Comparison of ENCODE assay signal across 1 cellular context in the genomic region with DNA sequence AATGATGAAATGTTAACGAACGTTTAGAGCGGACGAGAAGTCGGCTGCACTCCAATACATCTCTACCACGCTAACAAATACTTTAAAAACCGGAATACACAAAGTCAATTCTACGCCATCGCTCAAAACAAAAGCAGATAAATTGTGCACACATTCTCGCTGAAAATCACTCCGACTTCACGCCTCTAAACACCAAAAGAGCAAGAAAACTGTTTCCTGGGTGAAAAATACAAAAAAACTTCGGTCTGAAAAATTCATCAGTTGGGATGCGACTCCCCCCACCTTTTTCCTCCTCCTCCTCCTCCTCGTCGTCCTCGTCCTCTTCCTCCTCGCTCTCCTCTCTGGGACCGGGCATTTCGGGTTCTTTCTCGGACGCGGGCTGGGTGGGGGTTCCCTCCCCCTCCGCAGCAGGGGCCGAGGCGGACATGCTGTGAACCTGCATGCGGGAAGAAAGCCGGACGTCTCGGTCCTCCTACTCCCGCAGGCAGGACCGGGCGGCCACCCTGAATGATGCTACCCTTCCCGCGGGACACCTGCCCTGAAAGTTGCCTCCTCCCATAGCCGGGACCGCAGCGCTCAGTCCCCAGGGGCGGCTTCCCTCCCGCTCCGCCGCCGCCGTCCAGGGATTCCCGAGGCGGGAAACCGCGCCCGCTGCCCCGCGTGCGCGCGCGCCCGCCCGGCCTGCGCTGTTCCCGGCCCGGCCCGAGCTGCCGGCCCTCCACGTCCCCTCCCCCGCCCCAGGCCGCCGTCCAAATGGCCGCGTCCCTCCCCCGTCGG.
A peak's percentile ranks its signal among the peaks of the same experiment; 100 is the strongest.
TF ChIP-seq lines count a peak whose summit lies in the region.

No MANE protein-coding gene starts in this region.

TF ChIP-seq in K562, 482 proteins besides CTCF, POLR2A, EP300 and RAD21 (continued from another document):
- TF ChIP-seq ZNF197 (CRISPR knock-in tag; IDR thresholded peaks at IDR 0.05; ENCODE audit: low read depth) (0 out of 2 replicates have a peak, but pooled peaks have one; percentile 31), HOXB6 (CRISPR knock-in tag; IDR thresholded peaks at IDR 0.05; ENCODE audit: borderline replicate concordance) (no peak), NCOA1 (IDR thresholded peaks at IDR 0.05; ENCODE audit: low read depth) (no peak), ZNF766 (CRISPR knock-in tag; conservative IDR thresholded peaks at IDR 0.05) (no peak), ZNF589 (CRISPR knock-in tag; IDR thresholded peaks at IDR 0.05; ENCODE audit: low read depth) (no peak), MXI1 (IDR thresholded peaks at IDR 0.05; ENCODE audit: low read depth, low read length) (no peak), NONO (IDR thresholded peaks at IDR 0.05; ENCODE audit: low read depth in 2 of 2, low read length in 1 of 2) (peak; percentile 6 to 10; a peak in 1 of 4 replicates), SAP30 (IDR thresholded peaks at IDR 0.05; ENCODE audit: borderline replicate concordance, insufficient read depth, low read depth, low read length, poor library complexity, severe bottlenecking) (peak; percentile 33), RBM34 (IDR thresholded peaks at IDR 0.05; ENCODE audit: borderline replicate concordance, insufficient read depth, low read length) (no peak), HMG20B (CRISPR knock-in tag; IDR thresholded peaks at IDR 0.05) (no peak), FOS (IDR thresholded peaks at IDR 0.05; ENCODE audit: extremely low read depth, insufficient read length) (no peak), CBFA2T3 (IDR thresholded peaks at IDR 0.05) (no peak), NELFE (IDR thresholded peaks at IDR 0.05; ENCODE audit: insufficient read depth, insufficient read length) (no peak), FIP1L1 (IDR thresholded peaks at IDR 0.05; ENCODE audit: low read depth, low read length, poor library complexity, severe bottlenecking) (peak; percentile 8), LEF1 (IDR thresholded peaks at IDR 0.05) (no peak; the same call in 1 of the 2 replicates), CBX5 (IDR thresholded peaks at IDR 0.05; ENCODE audit: borderline replicate concordance, low read depth) (0 out of 2 replicates have a peak, but pooled peaks have one; percentile 12), HDAC1 (IDR thresholded peaks at IDR 0.05) (no peak), SIRT6 (IDR thresholded peaks at IDR 0.05; ENCODE audit: low read depth, low read length) (no peak), ARID1B (IDR thresholded peaks at IDR 0.05) (no peak), ZBTB1 (CRISPR knock-in tag; IDR thresholded peaks at IDR 0.05; ENCODE audit: borderline replicate concordance, low read depth) (no peak), GATAD2B (IDR thresholded peaks at IDR 0.05; ENCODE audit: borderline replicate concordance) (0 out of 2 replicates have a peak, but pooled peaks have one; percentile 31)
- TF ChIP-seq, protein P1, sequence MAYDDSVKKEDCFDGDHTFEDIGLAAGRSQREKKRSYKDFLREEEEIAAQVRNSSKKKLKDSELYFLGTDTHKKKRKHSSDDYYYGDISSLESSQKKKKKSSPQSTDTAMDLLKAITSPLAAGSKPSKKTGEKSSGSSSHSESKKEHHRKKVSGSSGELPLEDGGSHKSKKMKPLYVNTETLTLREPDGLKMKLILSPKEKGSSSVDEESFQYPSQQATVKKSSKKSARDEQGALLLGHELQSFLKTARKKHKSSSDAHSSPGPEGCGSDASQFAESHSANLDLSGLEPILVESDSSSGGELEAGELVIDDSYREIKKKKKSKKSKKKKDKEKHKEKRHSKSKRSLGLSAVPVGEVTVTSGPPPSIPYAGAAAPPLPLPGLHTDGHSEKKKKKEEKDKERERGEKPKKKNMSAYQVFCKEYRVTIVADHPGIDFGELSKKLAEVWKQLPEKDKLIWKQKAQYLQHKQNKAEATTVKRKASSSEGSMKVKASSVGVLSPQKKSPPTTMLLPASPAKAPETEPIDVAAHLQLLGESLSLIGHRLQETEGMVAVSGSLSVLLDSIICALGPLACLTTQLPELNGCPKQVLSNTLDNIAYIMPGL (CRISPR knock-in tag; IDR thresholded peaks at IDR 0.05), result no peak
- TF ChIP-seq, protein P2, sequence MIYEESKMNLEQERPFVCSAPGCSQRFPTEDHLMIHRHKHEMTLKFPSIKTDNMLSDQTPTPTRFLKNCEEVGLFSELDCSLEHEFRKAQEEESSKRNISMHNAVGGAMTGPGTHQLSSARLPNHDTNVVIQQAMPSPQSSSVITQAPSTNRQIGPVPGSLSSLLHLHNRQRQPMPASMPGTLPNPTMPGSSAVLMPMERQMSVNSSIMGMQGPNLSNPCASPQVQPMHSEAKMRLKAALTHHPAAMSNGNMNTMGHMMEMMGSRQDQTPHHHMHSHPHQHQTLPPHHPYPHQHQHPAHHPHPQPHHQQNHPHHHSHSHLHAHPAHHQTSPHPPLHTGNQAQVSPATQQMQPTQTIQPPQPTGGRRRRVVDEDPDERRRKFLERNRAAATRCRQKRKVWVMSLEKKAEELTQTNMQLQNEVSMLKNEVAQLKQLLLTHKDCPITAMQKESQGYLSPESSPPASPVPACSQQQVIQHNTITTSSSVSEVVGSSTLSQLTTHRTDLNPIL (CRISPR knock-in tag; IDR thresholded peaks at IDR 0.05), result no peak
- TF ChIP-seq, protein P3, sequence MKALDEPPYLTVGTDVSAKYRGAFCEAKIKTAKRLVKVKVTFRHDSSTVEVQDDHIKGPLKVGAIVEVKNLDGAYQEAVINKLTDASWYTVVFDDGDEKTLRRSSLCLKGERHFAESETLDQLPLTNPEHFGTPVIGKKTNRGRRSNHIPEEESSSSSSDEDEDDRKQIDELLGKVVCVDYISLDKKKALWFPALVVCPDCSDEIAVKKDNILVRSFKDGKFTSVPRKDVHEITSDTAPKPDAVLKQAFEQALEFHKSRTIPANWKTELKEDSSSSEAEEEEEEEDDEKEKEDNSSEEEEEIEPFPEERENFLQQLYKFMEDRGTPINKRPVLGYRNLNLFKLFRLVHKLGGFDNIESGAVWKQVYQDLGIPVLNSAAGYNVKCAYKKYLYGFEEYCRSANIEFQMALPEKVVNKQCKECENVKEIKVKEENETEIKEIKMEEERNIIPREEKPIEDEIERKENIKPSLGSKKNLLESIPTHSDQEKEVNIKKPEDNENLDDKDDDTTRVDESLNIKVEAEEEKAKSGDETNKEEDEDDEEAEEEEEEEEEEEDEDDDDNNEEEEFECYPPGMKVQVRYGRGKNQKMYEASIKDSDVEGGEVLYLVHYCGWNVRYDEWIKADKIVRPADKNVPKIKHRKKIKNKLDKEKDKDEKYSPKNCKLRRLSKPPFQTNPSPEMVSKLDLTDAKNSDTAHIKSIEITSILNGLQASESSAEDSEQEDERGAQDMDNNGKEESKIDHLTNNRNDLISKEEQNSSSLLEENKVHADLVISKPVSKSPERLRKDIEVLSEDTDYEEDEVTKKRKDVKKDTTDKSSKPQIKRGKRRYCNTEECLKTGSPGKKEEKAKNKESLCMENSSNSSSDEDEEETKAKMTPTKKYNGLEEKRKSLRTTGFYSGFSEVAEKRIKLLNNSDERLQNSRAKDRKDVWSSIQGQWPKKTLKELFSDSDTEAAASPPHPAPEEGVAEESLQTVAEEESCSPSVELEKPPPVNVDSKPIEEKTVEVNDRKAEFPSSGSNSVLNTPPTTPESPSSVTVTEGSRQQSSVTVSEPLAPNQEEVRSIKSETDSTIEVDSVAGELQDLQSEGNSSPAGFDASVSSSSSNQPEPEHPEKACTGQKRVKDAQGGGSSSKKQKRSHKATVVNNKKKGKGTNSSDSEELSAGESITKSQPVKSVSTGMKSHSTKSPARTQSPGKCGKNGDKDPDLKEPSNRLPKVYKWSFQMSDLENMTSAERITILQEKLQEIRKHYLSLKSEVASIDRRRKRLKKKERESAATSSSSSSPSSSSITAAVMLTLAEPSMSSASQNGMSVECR (CRISPR knock-in tag; IDR thresholded peaks at IDR 0.05), result peak; percentile 80; the same call in 1 of the 2 replicates
- TF ChIP-seq, protein P4, sequence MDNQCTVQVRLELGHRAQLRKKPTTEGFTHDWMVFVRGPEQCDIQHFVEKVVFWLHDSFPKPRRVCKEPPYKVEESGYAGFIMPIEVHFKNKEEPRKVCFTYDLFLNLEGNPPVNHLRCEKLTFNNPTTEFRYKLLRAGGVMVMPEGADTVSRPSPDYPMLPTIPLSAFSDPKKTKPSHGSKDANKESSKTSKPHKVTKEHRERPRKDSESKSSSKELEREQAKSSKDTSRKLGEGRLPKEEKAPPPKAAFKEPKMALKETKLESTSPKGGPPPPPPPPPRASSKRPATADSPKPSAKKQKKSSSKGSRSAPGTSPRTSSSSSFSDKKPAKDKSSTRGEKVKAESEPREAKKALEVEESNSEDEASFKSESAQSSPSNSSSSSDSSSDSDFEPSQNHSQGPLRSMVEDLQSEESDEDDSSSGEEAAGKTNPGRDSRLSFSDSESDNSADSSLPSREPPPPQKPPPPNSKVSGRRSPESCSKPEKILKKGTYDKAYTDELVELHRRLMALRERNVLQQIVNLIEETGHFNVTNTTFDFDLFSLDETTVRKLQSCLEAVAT (IDR thresholded peaks at IDR 0.05), result peak; percentile 56 to 62; a peak in 3 of 4 replicates
